ENCODE assay signal across 13 cellular contexts in the genomic region with DNA sequence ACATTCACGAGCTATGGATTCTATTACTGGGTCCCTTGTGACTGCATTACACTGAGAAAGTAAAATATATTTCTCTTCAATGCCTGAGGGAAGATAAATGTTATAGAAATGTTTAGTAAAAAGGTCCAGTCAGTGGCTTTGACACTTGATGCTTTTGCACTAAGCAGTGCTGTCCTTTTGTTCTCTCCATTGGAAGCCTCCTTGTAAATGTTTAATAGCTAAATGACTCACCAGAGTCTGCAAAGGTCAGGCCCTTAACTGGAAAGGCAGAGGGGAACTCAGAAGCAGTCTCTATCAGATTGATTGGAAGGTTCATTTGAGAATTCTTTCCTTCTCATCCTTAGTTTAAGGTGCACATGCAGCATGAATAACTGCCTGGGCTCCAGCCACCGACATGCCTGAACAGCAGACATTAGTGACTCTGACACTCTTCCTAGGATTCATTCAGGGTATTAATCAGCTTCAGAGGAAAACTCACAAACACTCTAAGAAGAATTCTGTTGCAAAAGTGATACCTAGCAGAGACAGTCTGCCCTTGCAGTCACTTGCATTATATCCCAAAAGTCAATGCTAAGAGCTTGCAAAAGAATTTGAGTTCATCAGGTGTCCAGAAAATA. TPM values are rescaled to one million over a fixed set of nuclear protein-coding genes. Genes with fewer than 3 reads are reported as not detected.
DNase-seq lines count a peak whose midpoint lies in the region; ATAC-seq, FAIRE-seq and TF ChIP-seq lines count a peak whose summit lies in the region.
"Had no signal": no experiment of that assay in that cellular context is flagged by ENCODE, and none has a peak within 500 bp of the region (broad histone marks: within the 10 kb centered on the region; RNA-seq: fewer than 3 reads in every experiment).

No MANE protein-coding gene starts in this region.

- no peak for TF ChIP-seq POLR2A in H54 (IDR thresholded peaks at IDR 0.05; ENCODE audit: low read depth, low read length)

- H3K9me2 ChIP-seq in PC-3 (replicated peaks; ENCODE audit: low read length) = no peaks in the 10 kb centered on the region

- peaks cover 15% of the 10 kb centered on the region for H3K4me1 ChIP-seq in PC-3 (ENCODE audit: insufficient read depth, low read length)
- H3K4me1 ChIP-seq: testis had no signal

- ATAC-seq in PC-3 = peak; percentile 98
- ATAC-seq in left lobe of liver = peak; percentile 44
- ATAC-seq in activated T-cell treated with anti-CD3 and anti-CD28 coated beads, Interleukin-2, amount 50 U/mL, for 4 hours = no peak
- ATAC-seq in GM21717 (IDR thresholded peaks at IDR 0.05; ENCODE audit: unreplicated experiment) = no peak

- intact Hi-C loops in PC-3 (cut with micrococcal nuclease) = loop anchor here (2.0 kb wide), 1 partner anchor 13 kb away; no protein-coding TSS in a partner anchor

- peak; percentile 74 for FAIRE-seq in H54 (lab: Jason Lieb, UNC)
- FAIRE-seq: TTC549 had no signal

- H3F3A ChIP-seq in PC-3 (ENCODE audit: low read length, unreplicated experiment) = no peaks in the 10 kb centered on the region

- no peaks in the 10 kb centered on the region for H3K79me2 ChIP-seq in PC-3 (ENCODE audit: low read length)

- BruUV-seq in PC-3 (replicated peaks; lab: Mats Ljungman, UMichigan) = no TSS peak

- peaks cover 8% of the 10 kb centered on the region for H3K36me3 Mint-ChIP-seq in activated T-cell treated with anti-CD3 and anti-CD28 coated beads, Interleukin-2, amount 50 U/mL, for 4 hours (ENCODE audit: insufficient read depth)

- no peak overlapping the region for H3K9ac ChIP-seq in PC-3 (ENCODE audit: low read length)

- H3K9me3 Mint-ChIP-seq in activated T-cell treated with anti-CD3 and anti-CD28 coated beads, Interleukin-2, amount 50 U/mL, for 4 hours = peaks cover 17% of the 10 kb centered on the region

- H4K20me1 ChIP-seq in PC-3 (ENCODE audit: low read length) = no peaks in the 10 kb centered on the region

- H3K27ac ChIP-seq in PC-3 (ENCODE audit: low read length) = no peak overlapping the region
- H3K27ac ChIP-seq: skin epidermis, testis had no signal

- CTCF ChIA-PET in PC-3 (lab: Charles Lee) = no interaction called here

- in situ Hi-C loops in G401 (cut with HindIII; ENCODE audit: low sequenced_read_pairs) = no loop called here

- H3K36me3 ChIP-seq in PC-3 (ENCODE audit: low read depth, low read length) = no peaks in the 10 kb centered on the region

- no peaks in the 10 kb centered on the region for H3K4me1 Mint-ChIP-seq in activated T-cell treated with anti-CD3 and anti-CD28 coated beads, Interleukin-2, amount 50 U/mL, for 4 hours (ENCODE audit: low read depth)

- H3K4me2 ChIP-seq in PC-3 (ENCODE audit: low read length) = peak overlapping the region; percentile 23; the same call in 1 of the 2 replicates

- H3K9me3 ChIP-seq in PC-3 (ENCODE audit: low read length) = no peaks in the 10 kb centered on the region
- H3K9me3 ChIP-seq: testis had no signal

- no peak for TF ChIP-seq CTCF in PC-3 (conservative IDR thresholded peaks at IDR 0.05; ENCODE audit: low read depth, low read length)

- no peak overlapping the region for H3K4me3 Mint-ChIP-seq in activated T-cell treated with anti-CD3 and anti-CD28 coated beads, Interleukin-2, amount 50 U/mL, for 4 hours

- DNase-seq in G401 (ENCODE audit: low spot score) (peak; percentile 34), H54 (ENCODE audit: insufficient read length, low spot score) (peak; percentile 17), PC-3 (peak; percentile 80), left lobe of liver (ENCODE audit: low spot score) (no peak), NCI-H526 treated with DMSO at 0.1 percent for 48 hours (lab: John Stamatoyannopoulos, UW) (no peak)
- no peak for DNase-seq in stimulated activated CD4-positive, alpha-beta T cell treated with anti-CD3 and anti-CD28 coated beads, Interleukin-1b, Interleukin-23, amount 100 ng/mL, for 48 hours
- no peak for DNase-seq in activated T-cell treated with anti-CD3 and anti-CD28 coated beads, Interleukin-2, amount 50 U/mL, for 4 hours
- DNase-seq: DND-41, NCI-H345, testis had no signal

- no peak overlapping the region for H3K4me3 ChIP-seq in PC-3 (ENCODE audit: low read length)
- H3K4me3 ChIP-seq: skin epidermis, testis had no signal

- no peaks in the 10 kb centered on the region for H3K27me3 ChIP-seq in PC-3 (ENCODE audit: low read length)
- H3K27me3 ChIP-seq: testis had no signal

- H2AFZ ChIP-seq in PC-3 (ENCODE audit: low read length) = no peak overlapping the region

- H3K27me3 Mint-ChIP-seq in activated T-cell treated with anti-CD3 and anti-CD28 coated beads, Interleukin-2, amount 50 U/mL, for 4 hours (ENCODE audit: low read depth) = peaks cover 13% of the 10 kb centered on the region

- POLR2A ChIA-PET in PC-3 (lab: Charles Lee; ENCODE audit: unreplicated experiment) = no interaction called here

RNA-seq across cellular contexts. Expression of a gene that starts 11.5 kb away (rescaled TPM):
- 31.0 and 31.1 TPM in 2 replicates for total RNA-seq in G401 (2014; rRNA removed; shearing (Covaris generic))
- 16.0 and 17.7 TPM in 2 replicates for total RNA-seq in PC-3 (2014; rRNA removed)
- total RNA-seq in left lobe of liver = 5.7 TPM
- 10 to 100 TPM; 25.4 to 25.6 (median 25.5) TPM for total RNA-seq in activated T-cell treated with anti-CD3 and anti-CD28 coated beads, Interleukin-2, amount 50 U/mL, for 4 hours

RNA-seq across cellular contexts. Expression of a gene that starts 25.0 kb away (rescaled TPM):
- total RNA-seq in G401 (2014; rRNA removed; shearing (Covaris generic)) = not detected in 2 replicates
- total RNA-seq in PC-3 (2014; rRNA removed) (not detected in 2 replicates), left lobe of liver (not detected)
- not detected for total RNA-seq in activated T-cell treated with anti-CD3 and anti-CD28 coated beads, Interleukin-2, amount 50 U/mL, for 4 hours

Comparison
In these comparisons a context has a peak if more than half of its experiments do, and no peak if none do; other contexts are left out.
1. DNase-seq: peak in G401 (single experiment), H54 (single experiment) and PC-3 (single experiment); none in left lobe of liver (single experiment), NCI-H526 treated with DMSO at 0.1 percent for 48 hours (single experiment), stimulated activated CD4-positive, alpha-beta T cell treated with anti-CD3 and anti-CD28 coated beads, Interleukin-1b, Interleukin-23, amount 100 ng/mL, for 48 hours (single experiment) and activated T-cell treated with anti-CD3 and anti-CD28 coated beads, Interleukin-2, amount 50 U/mL, for 4 hours (single experiment).
2. ATAC-seq: peak in PC-3 (single experiment) and left lobe of liver (single experiment); none in activated T-cell treated with anti-CD3 and anti-CD28 coated beads, Interleukin-2, amount 50 U/mL, for 4 hours (0 of 2) and GM21717 (single experiment).